In the genomic region with DNA sequence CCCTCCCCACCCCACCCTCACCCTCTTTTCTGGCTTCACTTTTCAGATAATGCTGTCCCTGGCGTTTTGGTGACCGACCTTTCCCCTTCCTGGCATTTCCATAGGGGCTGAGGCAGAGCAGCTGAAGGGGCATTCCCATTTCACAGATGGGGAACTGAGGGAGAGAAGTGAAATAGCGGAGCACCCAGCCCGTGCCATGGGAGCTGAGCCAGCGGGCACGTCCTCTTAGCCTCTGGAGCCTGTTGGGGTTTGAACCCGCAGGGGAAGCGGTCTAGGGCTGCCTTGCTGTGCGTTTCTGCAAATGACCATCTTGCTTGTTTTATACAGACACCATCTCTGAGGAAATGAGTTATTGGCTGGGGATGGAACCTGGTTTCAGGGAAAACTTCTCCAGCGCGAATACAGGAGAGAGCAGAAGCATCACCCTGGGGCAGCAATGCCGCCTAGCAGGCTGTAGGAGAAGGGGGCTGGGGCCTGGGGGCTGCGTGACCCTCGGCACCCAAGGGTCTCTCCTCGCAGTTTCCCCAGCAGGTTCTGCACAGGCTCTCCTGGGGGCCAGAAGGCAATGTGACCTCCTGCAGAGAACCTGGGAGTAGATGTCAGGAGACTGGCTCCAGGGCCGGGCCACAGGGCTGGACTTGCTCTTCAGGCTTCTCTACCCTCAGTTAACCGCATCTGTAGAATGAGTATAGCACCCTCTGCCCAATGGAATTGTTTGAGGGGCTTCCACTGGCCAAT, we compare ENCODE assay signal across 8 cellular contexts. TPM values are rescaled to one million over a fixed set of nuclear protein-coding genes. Genes with fewer than 3 reads are reported as not detected.
DNase-seq lines count a peak whose midpoint lies in the region; ATAC-seq, FAIRE-seq and TF ChIP-seq lines count a peak whose summit lies in the region.

No MANE protein-coding gene starts in this region.

- FAIRE-seq in keratinocyte (lab: Jason Lieb, UNC): no peak

- no peak for TF ChIP-seq CTCF in keratinocyte (optimal IDR thresholded peaks at IDR 0.05 in 1 of 3, IDR thresholded peaks at IDR 0.05 in 1 of 3, conservative IDR thresholded peaks at IDR 0.05 in 1 of 3; ENCODE audit: extremely low read depth in 1 of 3, insufficient read depth in 2 of 3, low read length in 3 of 3)

- peak; percentile 38 for DNase-seq in activated naive CD4-positive, alpha-beta T cell treated with anti-CD3 and anti-CD28 coated beads for 36 hours
- no peak for DNase-seq in activated naive CD4-positive, alpha-beta T cell treated with anti-CD3 and anti-CD28 coated beads, Interleukin-2, amount 50 U/mL, for 16 hours
- DNase-seq in activated naive CD4-positive, alpha-beta T cell treated with anti-CD3 and anti-CD28 coated beads, Interleukin-2, amount 50 U/mL, for 72 hours (ENCODE audit: low spot score in 2 of 2): no peak
- DNase-seq in keratinocyte (ENCODE audit: low read depth, low spot score): no peak
- DNase-seq in NCI-H1105 (lab: John Stamatoyannopoulos, UW): no peak
- no peak for DNase-seq in NCI-H2196 treated with DMSO at 0.1 percent for 48 hours (lab: John Stamatoyannopoulos, UW; ENCODE audit: unreplicated experiment)
- DNase-seq in erythroblast (lab: John Stamatoyannopoulos, UW): no peak

- H3K9me3 ChIP-seq in keratinocyte (ENCODE audit: control insufficient read depth, low read depth, low read length) (no peaks in the 10 kb centered on the region), stomach smooth muscle (ENCODE audit: control insufficient read depth in 2 of 2, low read length in 2 of 2) (no peaks in the 10 kb centered on the region)

- H3K4me3 ChIP-seq in keratinocyte (ENCODE audit: control insufficient read depth in 2 of 3, extremely low read depth in 1 of 3, insufficient read depth in 2 of 3, low read depth in 1 of 3, low read length in 3 of 3) (peak overlapping the region; percentile 49 to 60 (median 57)), stomach smooth muscle (ENCODE audit: low read length in 2 of 2) (peak overlapping the region; percentile 53 to 70)

- H3K27ac Mint-ChIP-seq in activated naive CD4-positive, alpha-beta T cell treated with anti-CD3 and anti-CD28 coated beads for 36 hours: peak overlapping the region; percentile 42
- peak overlapping the region; percentile 85 to 91 for H3K27ac Mint-ChIP-seq in activated naive CD4-positive, alpha-beta T cell treated with anti-CD3 and anti-CD28 coated beads, Interleukin-2, amount 50 U/mL, for 72 hours

- peak overlapping the region; percentile 73 for H3K4me2 ChIP-seq in keratinocyte (ENCODE audit: control insufficient read depth, extremely low read depth, insufficient read depth, low read depth, low read length)

- H3K36me3 ChIP-seq in keratinocyte (ENCODE audit: control insufficient read depth in 2 of 2, extremely low read depth in 1 of 2, insufficient read depth in 2 of 2, low read length in 2 of 2) (no peaks in the 10 kb centered on the region), stomach smooth muscle (ENCODE audit: control insufficient read depth in 2 of 2, insufficient read depth in 2 of 2, low read length in 2 of 2) (no peaks in the 10 kb centered on the region)

- H3K79me2 ChIP-seq in keratinocyte (ENCODE audit: control insufficient read depth, insufficient read depth, low read length): no peaks in the 10 kb centered on the region

- peak overlapping the region; percentile 82 for H3K4me3 Mint-ChIP-seq in activated naive CD4-positive, alpha-beta T cell treated with anti-CD3 and anti-CD28 coated beads for 36 hours

- H3K27ac ChIP-seq in keratinocyte (ENCODE audit: control insufficient read depth, insufficient read depth, low read length) (no peak overlapping the region), stomach smooth muscle (ENCODE audit: low read length) (no peak overlapping the region)

- peak overlapping the region; percentile 21 for H2AFZ ChIP-seq in keratinocyte (ENCODE audit: control insufficient read depth, low read length)

- H3K27me3 ChIP-seq in keratinocyte (ENCODE audit: control insufficient read depth, extremely low read depth, insufficient read depth, low read length) (peaks cover 4% of the 10 kb centered on the region), stomach smooth muscle (ENCODE audit: control insufficient read depth in 1 of 2, insufficient read depth in 2 of 2, low read length in 2 of 2) (no peaks in the 10 kb centered on the region)

- H3K9ac ChIP-seq in keratinocyte (ENCODE audit: control insufficient read depth, extremely low read depth, insufficient read depth, low read length) (peak overlapping the region; percentile 50), stomach smooth muscle (ENCODE audit: low read length in 2 of 2) (peak overlapping the region; percentile 50 to 69)

- dilution Hi-C loops in keratinocyte (cut with MboI; ENCODE audit: extremely low pct_ligation_motif_present, low sequenced_read_pairs): no loop called here

- H4K20me1 ChIP-seq in keratinocyte (ENCODE audit: control insufficient read depth, extremely low read depth, insufficient read depth, low read length): no peaks in the 10 kb centered on the region

- intact Hi-C loops in activated naive CD4-positive, alpha-beta T cell treated with anti-CD3 and anti-CD28 coated beads for 36 hours (cut with micrococcal nuclease): loop anchor here (2.0 kb wide), 1 partner anchor 47 kb away; no protein-coding TSS in a partner anchor

- ATAC-seq in activated naive CD4-positive, alpha-beta T cell treated with anti-CD3 and anti-CD28 coated beads, Interleukin-2, amount 50 U/mL, for 72 hours: peak in 1 of 2 donors; percentile 23

- CTCF ChIA-PET in activated naive CD4-positive, alpha-beta T cell treated with anti-CD3 and anti-CD28 coated beads for 36 hours (lab: Charles Lee): interaction anchor here (0.5 to 2.5 kb wide), 7 partner anchors 11 to 126 kb away, joined by 3 to 17 read pairs (median 5); no protein-coding TSS in a partner anchor

- peaks cover 39% of the 10 kb centered on the region for H3K4me1 Mint-ChIP-seq in activated naive CD4-positive, alpha-beta T cell treated with anti-CD3 and anti-CD28 coated beads for 36 hours (ENCODE audit: low read depth)

- no peaks in the 10 kb centered on the region for H3K36me3 Mint-ChIP-seq in activated naive CD4-positive, alpha-beta T cell treated with anti-CD3 and anti-CD28 coated beads for 36 hours (ENCODE audit: low read depth)
- no peaks in the 10 kb centered on the region for H3K36me3 Mint-ChIP-seq in activated naive CD4-positive, alpha-beta T cell treated with anti-CD3 and anti-CD28 coated beads, Interleukin-2, amount 50 U/mL, for 72 hours

- H3K27me3 Mint-ChIP-seq in activated naive CD4-positive, alpha-beta T cell treated with anti-CD3 and anti-CD28 coated beads for 36 hours (ENCODE audit: low read depth): peaks cover 3% of the 10 kb centered on the region

- no peaks in the 10 kb centered on the region for H3K9me1 ChIP-seq in keratinocyte (ENCODE audit: control insufficient read depth, extremely low read depth, insufficient read depth, low read length)

- H3K4me1 ChIP-seq in keratinocyte (ENCODE audit: control insufficient read depth, extremely low read depth, insufficient read depth, low read length) (no peaks in the 10 kb centered on the region), stomach smooth muscle (ENCODE audit: control insufficient read depth, insufficient read depth, low read length) (peaks cover 14% of the 10 kb centered on the region)

- no peak for TF ChIP-seq POLR2A in erythroblast (IDR thresholded peaks at IDR 0.05; ENCODE audit: low read length)

- no peaks in the 10 kb centered on the region for H3K9me3 Mint-ChIP-seq in activated naive CD4-positive, alpha-beta T cell treated with anti-CD3 and anti-CD28 coated beads for 36 hours
- H3K9me3 Mint-ChIP-seq in activated naive CD4-positive, alpha-beta T cell treated with anti-CD3 and anti-CD28 coated beads, Interleukin-2, amount 50 U/mL, for 72 hours: no peaks in the 10 kb centered on the region

RNA-seq across cellular contexts. Expression of a gene that starts 1.5 kb away (rescaled TPM):
- total RNA-seq in activated naive CD4-positive, alpha-beta T cell treated with anti-CD3 and anti-CD28 coated beads for 36 hours: 10 to 100 TPM in 1 of 2 experiments, 1 to 10 TPM in 1; 8.2 to 10.7 TPM
- 10 to 100 TPM; 23.6 to 26.5 TPM for total RNA-seq in activated naive CD4-positive, alpha-beta T cell treated with anti-CD3 and anti-CD28 coated beads, Interleukin-2, amount 50 U/mL, for 72 hours
- 0.57 to 0.84 TPM (median 0.58 TPM) in 3 replicates for polyA plus RNA-seq in keratinocyte
- 0.89 TPM for polyA plus RNA-seq in keratinocyte (2011; ENCODE audit: low read depth)
- polyA plus RNA-seq in keratinocyte (2011; cell fraction: cytosol; rRNA removed): 0.51 and 0.68 TPM in 2 replicates
- 2.2 and 2.7 TPM in 2 replicates for polyA plus RNA-seq in keratinocyte (2011; cell fraction: nucleus; rRNA removed)
- polyA plus RNA-seq in keratinocyte (2012; ENCODE audit: low replicate concordance): 0.75 and 0.92 TPM in 2 replicates
- polyA minus RNA-seq in keratinocyte: 1.2 to 2.5 TPM (median 1.8 TPM) in 3 replicates
- polyA minus RNA-seq in keratinocyte (2011; cell fraction: cytosol; rRNA and poly(A)+ RNA removed): 2.3 TPM
- polyA minus RNA-seq in keratinocyte (2011; cell fraction: nucleus; rRNA and poly(A)+ RNA removed): 3.1 and 6.6 TPM in 2 replicates
